In genomic region chr7:157348548-157348947, GRCh38 we compare ENCODE assay signal across 19 cellular contexts. TPM values are rescaled to one million over a fixed set of nuclear protein-coding genes. Genes with fewer than 3 reads are reported as not detected.
DNase-seq lines count a peak whose midpoint lies in the region; TF ChIP-seq lines count a peak whose summit lies in the region.
"Had no signal": no experiment of that assay in that cellular context is flagged by ENCODE, and none has a peak within 500 bp of the region (broad histone marks: within the 10 kb centered on the region; RNA-seq: fewer than 3 reads in every experiment).

No MANE protein-coding gene starts in this region.

- peak overlapping the region; percentile 1 for H3K4me3 Mint-ChIP-seq in activated naive CD4-positive, alpha-beta T cell treated with anti-CD3 and anti-CD28 coated beads, Interleukin-2, amount 50 U/mL, for 24 hours
- H3K4me3 Mint-ChIP-seq in activated naive CD4-positive, alpha-beta T cell treated with anti-CD3 and anti-CD28 coated beads for 36 hours: no peak overlapping the region
- H3K4me3 Mint-ChIP-seq in IgD-negative memory B cell: peak overlapping the region in 1 of 4 donors; percentile 73
- H3K4me3 Mint-ChIP-seq in dendritic cell treated with granulocyte-macrophage colony-stimulating factor and Interleukin-4, amounts not matched to agents 40 ng/mL and 50 ng/mL, for 4 days: no peak overlapping the region
- no peak overlapping the region for H3K4me3 Mint-ChIP-seq in progenitor cell of endocrine pancreas (ENCODE audit: low read depth)
- H3K4me3 Mint-ChIP-seq: activated CD4-positive, alpha-beta T cell treated with anti-CD3 and anti-CD28 coated beads, Interleukin-2, amount 10 ng/mL, durations not matched to agents 24 days and 14 days; CD14-positive monocyte had no signal

- no peaks in the 10 kb centered on the region for H3K27me3 ChIP-seq in dorsolateral prefrontal cortex
- H3K27me3 ChIP-seq: body of pancreas, sigmoid colon had no signal

- H3K9me3 Mint-ChIP-seq in activated naive CD4-positive, alpha-beta T cell treated with anti-CD3 and anti-CD28 coated beads, Interleukin-2, amount 50 U/mL, for 24 hours: no peaks in the 10 kb centered on the region
- no peaks in the 10 kb centered on the region for H3K9me3 Mint-ChIP-seq in activated naive CD4-positive, alpha-beta T cell treated with anti-CD3 and anti-CD28 coated beads for 36 hours
- no peaks in the 10 kb centered on the region for H3K9me3 Mint-ChIP-seq in IgD-negative memory B cell
- no peaks in the 10 kb centered on the region for H3K9me3 Mint-ChIP-seq in dendritic cell treated with granulocyte-macrophage colony-stimulating factor and Interleukin-4, amounts not matched to agents 40 ng/mL and 50 ng/mL, for 4 days
- no peaks in the 10 kb centered on the region for H3K9me3 Mint-ChIP-seq in progenitor cell of endocrine pancreas (ENCODE audit: low read depth)
- H3K9me3 Mint-ChIP-seq: activated CD4-positive, alpha-beta T cell treated with anti-CD3 and anti-CD28 coated beads, Interleukin-2, amount 10 ng/mL, durations not matched to agents 24 days and 14 days; CD14-positive monocyte had no signal

- no peaks in the 10 kb centered on the region for H3K27me3 Mint-ChIP-seq in activated naive CD4-positive, alpha-beta T cell treated with anti-CD3 and anti-CD28 coated beads, Interleukin-2, amount 50 U/mL, for 24 hours
- no peaks in the 10 kb centered on the region for H3K27me3 Mint-ChIP-seq in activated naive CD4-positive, alpha-beta T cell treated with anti-CD3 and anti-CD28 coated beads for 36 hours (ENCODE audit: low read depth)
- H3K27me3 Mint-ChIP-seq in IgD-negative memory B cell (no peaks in the 10 kb centered on the region), progenitor cell of endocrine pancreas (no peaks in the 10 kb centered on the region)
- no peaks in the 10 kb centered on the region for H3K27me3 Mint-ChIP-seq in dendritic cell treated with granulocyte-macrophage colony-stimulating factor and Interleukin-4, amounts not matched to agents 40 ng/mL and 50 ng/mL, for 4 days
- H3K27me3 Mint-ChIP-seq: activated CD4-positive, alpha-beta T cell treated with anti-CD3 and anti-CD28 coated beads, Interleukin-2, amount 10 ng/mL, durations not matched to agents 24 days and 14 days had no signal

- DNase-seq in activated naive CD4-positive, alpha-beta T cell treated with anti-CD3 and anti-CD28 coated beads for 36 hours: no peak
- no peak for DNase-seq in progenitor cell of endocrine pancreas (ENCODE audit: low spot score, unreplicated experiment)
- no peak for DNase-seq in NCI-H774 (lab: John Stamatoyannopoulos, UW)
- DNase-seq in GM19240 (ENCODE audit: insufficient read length, low spot score): no peak
- DNase-seq in dorsolateral prefrontal cortex: no peak
- DNase-seq: activated CD4-positive, alpha-beta T cell treated with anti-CD3 and anti-CD28 coated beads, Interleukin-2, amount 10 ng/mL, durations not matched to agents 24 days and 14 days; activated CD8-positive, alpha-beta memory T cell treated with anti-CD3 and anti-CD28 coated beads, Interleukin-2, amount 50 U/mL, for 48 hours; activated naive CD4-positive, alpha-beta T cell treated with Interleukin-2 at 50 U/mL for 16 hours; body of pancreas; DMS153; GDM1; lower lobe of right lung; NCI-H69 had no signal

- no peak overlapping the region for H3K27ac Mint-ChIP-seq in activated naive CD4-positive, alpha-beta T cell treated with anti-CD3 and anti-CD28 coated beads, Interleukin-2, amount 50 U/mL, for 24 hours
- H3K27ac Mint-ChIP-seq in activated naive CD4-positive, alpha-beta T cell treated with anti-CD3 and anti-CD28 coated beads for 36 hours: no peak overlapping the region
- H3K27ac Mint-ChIP-seq in IgD-negative memory B cell (peak overlapping the region in 2 of 3 donors; percentile 53 to 88), progenitor cell of endocrine pancreas (peak overlapping the region; percentile 75)
- H3K27ac Mint-ChIP-seq in dendritic cell treated with granulocyte-macrophage colony-stimulating factor and Interleukin-4, amounts not matched to agents 40 ng/mL and 50 ng/mL, for 4 days: peak overlapping the region; percentile 35
- H3K27ac Mint-ChIP-seq: activated CD4-positive, alpha-beta T cell treated with anti-CD3 and anti-CD28 coated beads, Interleukin-2, amount 10 ng/mL, durations not matched to agents 24 days and 14 days had no signal

- H3K4me3 ChIP-seq in dorsolateral prefrontal cortex: no peak overlapping the region
- H3K4me3 ChIP-seq: body of pancreas, coronary artery, lower lobe of right lung, sigmoid colon had no signal

- no peaks in the 10 kb centered on the region for H3K36me3 Mint-ChIP-seq in activated naive CD4-positive, alpha-beta T cell treated with anti-CD3 and anti-CD28 coated beads, Interleukin-2, amount 50 U/mL, for 24 hours
- H3K36me3 Mint-ChIP-seq in activated naive CD4-positive, alpha-beta T cell treated with anti-CD3 and anti-CD28 coated beads for 36 hours (ENCODE audit: low read depth): peaks cover 5% of the 10 kb centered on the region
- H3K36me3 Mint-ChIP-seq in IgD-negative memory B cell: peaks cover 2% of the 10 kb centered on the region
- H3K36me3 Mint-ChIP-seq in dendritic cell treated with granulocyte-macrophage colony-stimulating factor and Interleukin-4, amounts not matched to agents 40 ng/mL and 50 ng/mL, for 4 days (ENCODE audit: low read depth): peaks cover 31% of the 10 kb centered on the region
- H3K36me3 Mint-ChIP-seq in progenitor cell of endocrine pancreas (ENCODE audit: insufficient read depth): peaks cover 4% of the 10 kb centered on the region

- TF ChIP-seq CTCF in progenitor cell of endocrine pancreas (IDR thresholded peaks at IDR 0.05; ENCODE audit: unreplicated experiment) (no peak), dorsolateral prefrontal cortex (IDR thresholded peaks at IDR 0.05 in 54 of 56, conservative IDR thresholded peaks at IDR 0.05 in 2 of 56; ENCODE audit: low read depth in 1 of 56, partially characterized antibody in 56 of 56) (no peak)

- no peak overlapping the region for H3K27ac ChIP-seq in dorsolateral prefrontal cortex
- H3K27ac ChIP-seq: body of pancreas, lower lobe of right lung had no signal

- CTCF ChIA-PET in activated naive CD4-positive, alpha-beta T cell treated with anti-CD3 and anti-CD28 coated beads for 36 hours (lab: Charles Lee): no interaction called here

- intact Hi-C loops in activated naive CD4-positive, alpha-beta T cell treated with anti-CD3 and anti-CD28 coated beads for 36 hours (cut with micrococcal nuclease): loop anchor here (10.0 kb wide), 1 partner anchor 394 kb away; no protein-coding TSS in a partner anchor
- intact Hi-C loops in dendritic cell treated with granulocyte-macrophage colony-stimulating factor and Interleukin-4, amounts not matched to agents 40 ng/mL and 50 ng/mL, for 4 days (cut with micrococcal nuclease): no loop called here
- intact Hi-C loops in dorsolateral prefrontal cortex (cut with DNase I): no loop called here

- peaks cover 80% of the 10 kb centered on the region for H3K4me1 Mint-ChIP-seq in activated naive CD4-positive, alpha-beta T cell treated with anti-CD3 and anti-CD28 coated beads, Interleukin-2, amount 50 U/mL, for 24 hours
- H3K4me1 Mint-ChIP-seq in activated naive CD4-positive, alpha-beta T cell treated with anti-CD3 and anti-CD28 coated beads for 36 hours (ENCODE audit: low read depth): peaks cover 78% of the 10 kb centered on the region
- H3K4me1 Mint-ChIP-seq in IgD-negative memory B cell (peaks cover 37 to 57% (median 49%) of the 10 kb centered on the region in 3 donors), progenitor cell of endocrine pancreas (ENCODE audit: low read depth) (peaks cover 29% of the 10 kb centered on the region)
- peaks cover 82% of the 10 kb centered on the region for H3K4me1 Mint-ChIP-seq in dendritic cell treated with granulocyte-macrophage colony-stimulating factor and Interleukin-4, amounts not matched to agents 40 ng/mL and 50 ng/mL, for 4 days (ENCODE audit: low read depth)

RNA-seq across cellular contexts. Expression of gene DNAJB6, which starts 11.7 kb away (rescaled TPM):
- total RNA-seq in activated naive CD4-positive, alpha-beta T cell treated with anti-CD3 and anti-CD28 coated beads for 36 hours: 10 to 100 TPM; 69.0 to 72.1 TPM
- 106 TPM for polyA plus RNA-seq in IgD-negative memory B cell
- 117 and 119 TPM in 2 replicates for total RNA-seq in progenitor cell of endocrine pancreas
- 100 to 1,000 TPM; 103 to 250 (median 160) TPM for total RNA-seq in dorsolateral prefrontal cortex

Comparison
In these comparisons a context has a peak if more than half of its experiments do, and no peak if none do; other contexts are left out.
1. H3K27ac Mint-ChIP-seq: peak in IgD-negative memory B cell (2 of 3), dendritic cell treated with granulocyte-macrophage colony-stimulating factor and Interleukin-4, amounts not matched to agents 40 ng/mL and 50 ng/mL, for 4 days (single experiment) and progenitor cell of endocrine pancreas (single experiment); none in activated naive CD4-positive, alpha-beta T cell treated with anti-CD3 and anti-CD28 coated beads, Interleukin-2, amount 50 U/mL, for 24 hours (single experiment) and activated naive CD4-positive, alpha-beta T cell treated with anti-CD3 and anti-CD28 coated beads for 36 hours (single experiment).